ENCODE assay signal across 14 cellular contexts in genomic region chr3:99981138-99981537, GRCh38.
DNase-seq lines count a peak whose midpoint lies in the region; ATAC-seq, FAIRE-seq and TF ChIP-seq lines count a peak whose summit lies in the region.
"Had no signal": no experiment of that assay in that cellular context is flagged by ENCODE, and none has a peak within 500 bp of the region (broad histone marks: within the 10 kb centered on the region; RNA-seq: fewer than 3 reads in every experiment).

No MANE protein-coding gene starts in this region.

- no peak for TF ChIP-seq RAD21 in GM12878 (IDR thresholded peaks at IDR 0.05; ENCODE audit: insufficient read depth, low read depth, low read length)

- H3K4me3 ChIP-seq in GM12878 = no peak overlapping the region
- H3K4me3 ChIP-seq: BLaER1 treated with 17β-estradiol and CSF1 and Interleukin-3, amounts not matched to agents 10 nM and 100 nM; GM23338 had no signal

- no peak overlapping the region for H3K4me2 ChIP-seq in GM12878 (ENCODE audit: control insufficient read depth, insufficient read depth)
- H3K4me2 ChIP-seq: BLaER1 treated with 17β-estradiol and CSF1 and Interleukin-3, amounts not matched to agents 10 nM and 100 nM; GM23338 had no signal

- no peak for TF ChIP-seq EP300 in GM12878 (IDR thresholded peaks at IDR 0.05; ENCODE audit: borderline replicate concordance in 1 of 2, control insufficient read depth in 1 of 2, low read depth in 2 of 2, low read length in 2 of 2)

- H4K20me1 ChIP-seq in GM12878 (ENCODE audit: control insufficient read depth, insufficient read depth) = no peaks in the 10 kb centered on the region

- SMC1A ChIA-PET in GM12878 (lab: Charles Lee; ENCODE audit: uncharacterized antibody, unreplicated experiment) = no interaction called here

- no peaks in the 10 kb centered on the region for H3K4me1 ChIP-seq in GM12878 (ENCODE audit: control insufficient read depth, insufficient read depth, low read length)

- ATAC-seq in Right ventricle myocardium superior (ENCODE audit: poor library complexity) = peak; percentile 49
- no peak for ATAC-seq in left cardiac atrium
- no peak for ATAC-seq in GM12878
- ATAC-seq in memory B cell (ENCODE audit: low read depth) = no peak
- no peak for ATAC-seq in HG03457 (IDR thresholded peaks at IDR 0.05; ENCODE audit: unreplicated experiment)
- ATAC-seq: GM23338 had no signal

- intact Hi-C loops in Right ventricle myocardium superior (cut with DNase I) = no loop called here
- intact Hi-C loops in left cardiac atrium (cut with DNase I) = loop anchor here in 1 of 2 donors (2.0 kb wide), 1 partner anchor 74 kb away; no protein-coding TSS in a partner anchor
- intact Hi-C loops in GM12878 (cut with micrococcal nuclease; ENCODE audit: unreplicated experiment) = no loop called here

- no peaks in the 10 kb centered on the region for H3K79me2 ChIP-seq in GM12878 (ENCODE audit: control insufficient read depth, insufficient read depth, low read length)

- peaks cover 2% of the 10 kb centered on the region for H3K9me3 Mint-ChIP-seq in memory B cell
- H3K9me3 Mint-ChIP-seq: GM23338 had no signal

- H3K36me3 ChIP-seq in GM12878 (ENCODE audit: control insufficient read depth in 2 of 2, insufficient read depth in 2 of 2, low read length in 1 of 2) = no peaks in the 10 kb centered on the region

- no peak overlapping the region for H3K9ac ChIP-seq in GM12878 (ENCODE audit: control insufficient read depth, insufficient read depth, low read length)
- H3K9ac ChIP-seq: BLaER1 treated with 17β-estradiol and CSF1 and Interleukin-3, amounts not matched to agents 10 nM and 100 nM had no signal

- WGBS in GM12878 (ENCODE audit: insufficient coverage, insufficient replicate concordance, low lambda C conversion rate, missing lambda C conversion rate) = 86% methylated on average over 1 of the region's 1 CpG

- in situ Hi-C loops in GM12878 (cut with MboI) = no loop called here

- H3K27me3 ChIP-seq in GM12878 (replicated peaks in 1 of 2; ENCODE audit: control insufficient read depth in 2 of 2, insufficient read depth in 2 of 2, low read length in 1 of 2) = no peaks in the 10 kb centered on the region
- H3K27me3 ChIP-seq: BLaER1 treated with 17β-estradiol and CSF1 and Interleukin-3, amounts not matched to agents 10 nM and 100 nM had no signal

- H3K27ac ChIP-seq in GM12878 (ENCODE audit: control insufficient read depth, insufficient read depth) = no peak overlapping the region
- H3K27ac ChIP-seq: BLaER1 treated with 17β-estradiol and CSF1 and Interleukin-3, amounts not matched to agents 10 nM and 100 nM had no signal

- no peaks in the 10 kb centered on the region for H3K9me3 ChIP-seq in GM12878 (replicated peaks; ENCODE audit: control insufficient read depth, insufficient read depth, low read length)

- H3K4me1 Mint-ChIP-seq in memory B cell = peaks cover 15% of the 10 kb centered on the region

- peak overlapping the region; percentile 12 for H3K27ac Mint-ChIP-seq in memory B cell
- H3K27ac Mint-ChIP-seq: CD4-positive, CD25-positive, alpha-beta regulatory T cell; GM23338 had no signal

- H3K4me3 Mint-ChIP-seq in memory B cell = no peak overlapping the region
- H3K4me3 Mint-ChIP-seq: CD4-positive, CD25-positive, alpha-beta regulatory T cell; GM23338 had no signal

- no peak overlapping the region for H2AFZ ChIP-seq in GM12878 (ENCODE audit: control insufficient read depth, low read depth, low read length)
- H2AFZ ChIP-seq: GM23338 had no signal

- H3K27me3 Mint-ChIP-seq in memory B cell = no peaks in the 10 kb centered on the region
- H3K27me3 Mint-ChIP-seq: CD4-positive, CD25-positive, alpha-beta regulatory T cell had no signal

- DNase-seq in Right ventricle myocardium superior (no peak), left cardiac atrium (no peak), GM12878 (ENCODE audit: low read depth, low spot score) (no peak), memory B cell (ENCODE audit: low spot score in 2 of 2) (no peak), HuH-7 (ENCODE audit: low spot score) (no peak)
- no peak for DNase-seq in effector CD8-positive, alpha-beta T cell (lab: John Stamatoyannopoulos, UW)
- DNase-seq: ACHN; CD4-positive, CD25-positive, alpha-beta regulatory T cell; DMS79; H7 had no signal

- TF ChIP-seq CTCF in GM12878 (IDR thresholded peaks at IDR 0.05 in 2 of 3, conservative IDR thresholded peaks at IDR 0.05 in 1 of 3; ENCODE audit: control insufficient read depth in 2 of 3, extremely low read depth in 1 of 3, insufficient read depth in 1 of 3, low read depth in 3 of 3, low read length in 3 of 3) = no peak

- H3K36me3 Mint-ChIP-seq in memory B cell = peaks cover 9% of the 10 kb centered on the region

- FAIRE-seq in GM12878 (lab: Jason Lieb, UNC) = no peak
- FAIRE-seq: GM12892 had no signal

- CTCF ChIA-PET in GM12878 (lab: Yijun Ruan, JAX) = no interaction called here

- RAD21 ChIA-PET in GM12878 (lab: Charles Lee; ENCODE audit: unreplicated experiment) = no interaction called here

- POLR2A ChIA-PET in GM12878 (lab: Charles Lee) = no interaction called here

- no TSS peak for BruUV-seq in GM12878 (replicated peaks; lab: Mats Ljungman, UMichigan)

- TF ChIP-seq POLR2A in GM12878 (IDR thresholded peaks at IDR 0.05; ENCODE audit: low read depth, low read length) = no peak

TF ChIP-seq in GM12878, 131 proteins besides CTCF, POLR2A, EP300 and RAD21:
- TF ChIP-seq BCL3 (IDR thresholded peaks at IDR 0.05; ENCODE audit: borderline replicate concordance, insufficient read depth, low read depth, low read length, poor library complexity, severe bottlenecking) (peak; percentile 51), MAX (IDR thresholded peaks at IDR 0.05; ENCODE audit: low read depth, low read length) (no peak)
TF ChIP-seq in GM12878: peak in this region for 1.
